Comparison of ENCODE assay signal across 1 cellular context in the genomic region with DNA sequence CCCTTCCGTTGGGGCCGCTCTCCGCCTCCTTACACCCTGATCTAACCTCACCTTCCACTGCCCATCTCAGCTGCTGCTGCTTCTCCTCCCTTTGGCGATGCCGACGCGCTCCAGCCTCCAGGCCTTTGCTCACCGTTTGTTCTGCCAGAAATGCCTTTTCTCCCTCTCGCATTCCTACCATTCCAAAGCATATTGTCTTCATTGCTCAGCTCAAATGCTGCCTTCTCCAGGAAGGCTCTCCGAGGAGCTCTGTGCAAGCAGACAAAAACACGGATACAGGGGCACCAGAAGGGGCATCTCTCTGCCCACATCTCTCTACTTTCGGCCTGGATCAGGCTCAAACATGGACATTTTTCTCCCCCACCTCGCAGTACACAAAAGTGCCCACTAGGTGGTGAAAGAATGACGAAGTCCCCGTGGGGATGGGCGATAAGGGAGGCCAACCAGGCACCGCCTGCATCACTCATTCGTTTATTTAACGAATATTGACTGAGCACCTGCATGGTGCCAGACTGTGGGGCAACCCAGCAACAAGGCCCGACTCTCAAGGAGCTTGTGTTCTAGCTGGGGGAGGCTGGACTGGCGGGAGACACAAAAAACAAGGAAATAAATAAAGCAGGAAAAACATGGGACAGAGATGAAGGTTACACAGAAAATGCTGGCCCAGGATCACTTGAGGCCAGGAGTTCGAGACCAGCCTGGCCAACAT.
A peak's percentile ranks its signal among the peaks of the same experiment; 100 is the strongest.
TF ChIP-seq lines count a peak whose summit lies in the region.

No MANE protein-coding gene starts in this region.

TF ChIP-seq in K562, 482 proteins besides CTCF, POLR2A, EP300 and RAD21 (continued from another document):
- TF ChIP-seq, protein P1, sequence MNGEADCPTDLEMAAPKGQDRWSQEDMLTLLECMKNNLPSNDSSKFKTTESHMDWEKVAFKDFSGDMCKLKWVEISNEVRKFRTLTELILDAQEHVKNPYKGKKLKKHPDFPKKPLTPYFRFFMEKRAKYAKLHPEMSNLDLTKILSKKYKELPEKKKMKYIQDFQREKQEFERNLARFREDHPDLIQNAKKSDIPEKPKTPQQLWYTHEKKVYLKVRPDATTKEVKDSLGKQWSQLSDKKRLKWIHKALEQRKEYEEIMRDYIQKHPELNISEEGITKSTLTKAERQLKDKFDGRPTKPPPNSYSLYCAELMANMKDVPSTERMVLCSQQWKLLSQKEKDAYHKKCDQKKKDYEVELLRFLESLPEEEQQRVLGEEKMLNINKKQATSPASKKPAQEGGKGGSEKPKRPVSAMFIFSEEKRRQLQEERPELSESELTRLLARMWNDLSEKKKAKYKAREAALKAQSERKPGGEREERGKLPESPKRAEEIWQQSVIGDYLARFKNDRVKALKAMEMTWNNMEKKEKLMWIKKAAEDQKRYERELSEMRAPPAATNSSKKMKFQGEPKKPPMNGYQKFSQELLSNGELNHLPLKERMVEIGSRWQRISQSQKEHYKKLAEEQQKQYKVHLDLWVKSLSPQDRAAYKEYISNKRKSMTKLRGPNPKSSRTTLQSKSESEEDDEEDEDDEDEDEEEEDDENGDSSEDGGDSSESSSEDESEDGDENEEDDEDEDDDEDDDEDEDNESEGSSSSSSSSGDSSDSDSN (IDR thresholded peaks at IDR 0.05; ENCODE audit: borderline replicate concordance in 1 of 2, low read depth in 2 of 2, low read length in 2 of 2) = no peak
- TF ChIP-seq CREB1 (IDR thresholded peaks at IDR 0.05) (peak; percentile 75), CREB1 (CRISPR knock-in tag; IDR thresholded peaks at IDR 0.05) (peak; percentile 86), ZNF584 (CRISPR knock-in tag; IDR thresholded peaks at IDR 0.05; ENCODE audit: low read depth) (no peak), ZNF24 (IDR thresholded peaks at IDR 0.05) (peak; percentile 99), SRSF3 (IDR thresholded peaks at IDR 0.05; ENCODE audit: insufficient read depth, low read length) (no peak), CEBPB (tag; IDR thresholded peaks at IDR 0.05) (0 out of 2 replicates have a peak, but pooled peaks have one; percentile 18), DMBX1 (CRISPR knock-in tag; IDR thresholded peaks at IDR 0.05; ENCODE audit: borderline replicate concordance) (no peak), ZNF311 (CRISPR knock-in tag; IDR thresholded peaks at IDR 0.05) (no peak), ATF7 (IDR thresholded peaks at IDR 0.05) (peak; percentile 70), HDAC2 (IDR thresholded peaks at IDR 0.05) (0 out of 2 replicates have a peak, but pooled peaks have one; percentile 47), BMI1 (IDR thresholded peaks at IDR 0.05; ENCODE audit: low read length) (no peak)
- TF ChIP-seq, protein P2, sequence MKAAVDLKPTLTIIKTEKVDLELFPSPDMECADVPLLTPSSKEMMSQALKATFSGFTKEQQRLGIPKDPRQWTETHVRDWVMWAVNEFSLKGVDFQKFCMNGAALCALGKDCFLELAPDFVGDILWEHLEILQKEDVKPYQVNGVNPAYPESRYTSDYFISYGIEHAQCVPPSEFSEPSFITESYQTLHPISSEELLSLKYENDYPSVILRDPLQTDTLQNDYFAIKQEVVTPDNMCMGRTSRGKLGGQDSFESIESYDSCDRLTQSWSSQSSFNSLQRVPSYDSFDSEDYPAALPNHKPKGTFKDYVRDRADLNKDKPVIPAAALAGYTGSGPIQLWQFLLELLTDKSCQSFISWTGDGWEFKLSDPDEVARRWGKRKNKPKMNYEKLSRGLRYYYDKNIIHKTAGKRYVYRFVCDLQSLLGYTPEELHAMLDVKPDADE (conservative IDR thresholded peaks at IDR 0.05; ENCODE audit: control insufficient read depth, low read depth, low read length) = no peak
- TF ChIP-seq, protein P3, sequence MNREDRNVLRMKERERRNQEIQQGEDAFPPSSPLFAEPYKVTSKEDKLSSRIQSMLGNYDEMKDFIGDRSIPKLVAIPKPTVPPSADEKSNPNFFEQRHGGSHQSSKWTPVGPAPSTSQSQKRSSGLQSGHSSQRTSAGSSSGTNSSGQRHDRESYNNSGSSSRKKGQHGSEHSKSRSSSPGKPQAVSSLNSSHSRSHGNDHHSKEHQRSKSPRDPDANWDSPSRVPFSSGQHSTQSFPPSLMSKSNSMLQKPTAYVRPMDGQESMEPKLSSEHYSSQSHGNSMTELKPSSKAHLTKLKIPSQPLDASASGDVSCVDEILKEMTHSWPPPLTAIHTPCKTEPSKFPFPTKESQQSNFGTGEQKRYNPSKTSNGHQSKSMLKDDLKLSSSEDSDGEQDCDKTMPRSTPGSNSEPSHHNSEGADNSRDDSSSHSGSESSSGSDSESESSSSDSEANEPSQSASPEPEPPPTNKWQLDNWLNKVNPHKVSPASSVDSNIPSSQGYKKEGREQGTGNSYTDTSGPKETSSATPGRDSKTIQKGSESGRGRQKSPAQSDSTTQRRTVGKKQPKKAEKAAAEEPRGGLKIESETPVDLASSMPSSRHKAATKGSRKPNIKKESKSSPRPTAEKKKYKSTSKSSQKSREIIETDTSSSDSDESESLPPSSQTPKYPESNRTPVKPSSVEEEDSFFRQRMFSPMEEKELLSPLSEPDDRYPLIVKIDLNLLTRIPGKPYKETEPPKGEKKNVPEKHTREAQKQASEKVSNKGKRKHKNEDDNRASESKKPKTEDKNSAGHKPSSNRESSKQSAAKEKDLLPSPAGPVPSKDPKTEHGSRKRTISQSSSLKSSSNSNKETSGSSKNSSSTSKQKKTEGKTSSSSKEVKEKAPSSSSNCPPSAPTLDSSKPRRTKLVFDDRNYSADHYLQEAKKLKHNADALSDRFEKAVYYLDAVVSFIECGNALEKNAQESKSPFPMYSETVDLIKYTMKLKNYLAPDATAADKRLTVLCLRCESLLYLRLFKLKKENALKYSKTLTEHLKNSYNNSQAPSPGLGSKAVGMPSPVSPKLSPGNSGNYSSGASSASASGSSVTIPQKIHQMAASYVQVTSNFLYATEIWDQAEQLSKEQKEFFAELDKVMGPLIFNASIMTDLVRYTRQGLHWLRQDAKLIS (CRISPR knock-in tag; IDR thresholded peaks at IDR 0.05) = no peak
- TF ChIP-seq, protein P4, sequence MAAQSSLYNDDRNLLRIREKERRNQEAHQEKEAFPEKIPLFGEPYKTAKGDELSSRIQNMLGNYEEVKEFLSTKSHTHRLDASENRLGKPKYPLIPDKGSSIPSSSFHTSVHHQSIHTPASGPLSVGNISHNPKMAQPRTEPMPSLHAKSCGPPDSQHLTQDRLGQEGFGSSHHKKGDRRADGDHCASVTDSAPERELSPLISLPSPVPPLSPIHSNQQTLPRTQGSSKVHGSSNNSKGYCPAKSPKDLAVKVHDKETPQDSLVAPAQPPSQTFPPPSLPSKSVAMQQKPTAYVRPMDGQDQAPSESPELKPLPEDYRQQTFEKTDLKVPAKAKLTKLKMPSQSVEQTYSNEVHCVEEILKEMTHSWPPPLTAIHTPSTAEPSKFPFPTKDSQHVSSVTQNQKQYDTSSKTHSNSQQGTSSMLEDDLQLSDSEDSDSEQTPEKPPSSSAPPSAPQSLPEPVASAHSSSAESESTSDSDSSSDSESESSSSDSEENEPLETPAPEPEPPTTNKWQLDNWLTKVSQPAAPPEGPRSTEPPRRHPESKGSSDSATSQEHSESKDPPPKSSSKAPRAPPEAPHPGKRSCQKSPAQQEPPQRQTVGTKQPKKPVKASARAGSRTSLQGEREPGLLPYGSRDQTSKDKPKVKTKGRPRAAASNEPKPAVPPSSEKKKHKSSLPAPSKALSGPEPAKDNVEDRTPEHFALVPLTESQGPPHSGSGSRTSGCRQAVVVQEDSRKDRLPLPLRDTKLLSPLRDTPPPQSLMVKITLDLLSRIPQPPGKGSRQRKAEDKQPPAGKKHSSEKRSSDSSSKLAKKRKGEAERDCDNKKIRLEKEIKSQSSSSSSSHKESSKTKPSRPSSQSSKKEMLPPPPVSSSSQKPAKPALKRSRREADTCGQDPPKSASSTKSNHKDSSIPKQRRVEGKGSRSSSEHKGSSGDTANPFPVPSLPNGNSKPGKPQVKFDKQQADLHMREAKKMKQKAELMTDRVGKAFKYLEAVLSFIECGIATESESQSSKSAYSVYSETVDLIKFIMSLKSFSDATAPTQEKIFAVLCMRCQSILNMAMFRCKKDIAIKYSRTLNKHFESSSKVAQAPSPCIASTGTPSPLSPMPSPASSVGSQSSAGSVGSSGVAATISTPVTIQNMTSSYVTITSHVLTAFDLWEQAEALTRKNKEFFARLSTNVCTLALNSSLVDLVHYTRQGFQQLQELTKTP (IDR thresholded peaks at IDR 0.05; ENCODE audit: low read depth in 1 of 2, partially characterized antibody in 2 of 2) = no peak
- TF ChIP-seq, protein P5, sequence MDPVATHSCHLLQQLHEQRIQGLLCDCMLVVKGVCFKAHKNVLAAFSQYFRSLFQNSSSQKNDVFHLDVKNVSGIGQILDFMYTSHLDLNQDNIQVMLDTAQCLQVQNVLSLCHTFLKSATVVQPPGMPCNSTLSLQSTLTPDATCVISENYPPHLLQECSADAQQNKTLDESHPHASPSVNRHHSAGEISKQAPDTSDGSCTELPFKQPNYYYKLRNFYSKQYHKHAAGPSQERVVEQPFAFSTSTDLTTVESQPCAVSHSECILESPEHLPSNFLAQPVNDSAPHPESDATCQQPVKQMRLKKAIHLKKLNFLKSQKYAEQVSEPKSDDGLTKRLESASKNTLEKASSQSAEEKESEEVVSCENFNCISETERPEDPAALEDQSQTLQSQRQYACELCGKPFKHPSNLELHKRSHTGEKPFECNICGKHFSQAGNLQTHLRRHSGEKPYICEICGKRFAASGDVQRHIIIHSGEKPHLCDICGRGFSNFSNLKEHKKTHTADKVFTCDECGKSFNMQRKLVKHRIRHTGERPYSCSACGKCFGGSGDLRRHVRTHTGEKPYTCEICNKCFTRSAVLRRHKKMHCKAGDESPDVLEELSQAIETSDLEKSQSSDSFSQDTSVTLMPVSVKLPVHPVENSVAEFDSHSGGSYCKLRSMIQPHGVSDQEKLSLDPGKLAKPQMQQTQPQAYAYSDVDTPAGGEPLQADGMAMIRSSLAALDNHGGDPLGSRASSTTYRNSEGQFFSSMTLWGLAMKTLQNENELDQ (CRISPR knock-in tag; IDR thresholded peaks at IDR 0.05; ENCODE audit: borderline replicate concordance) = no peak
TF ChIP-seq in K562: peak in this region for 46.
